7 cellular contexts compared by ENCODE assay signal in the genomic region with DNA sequence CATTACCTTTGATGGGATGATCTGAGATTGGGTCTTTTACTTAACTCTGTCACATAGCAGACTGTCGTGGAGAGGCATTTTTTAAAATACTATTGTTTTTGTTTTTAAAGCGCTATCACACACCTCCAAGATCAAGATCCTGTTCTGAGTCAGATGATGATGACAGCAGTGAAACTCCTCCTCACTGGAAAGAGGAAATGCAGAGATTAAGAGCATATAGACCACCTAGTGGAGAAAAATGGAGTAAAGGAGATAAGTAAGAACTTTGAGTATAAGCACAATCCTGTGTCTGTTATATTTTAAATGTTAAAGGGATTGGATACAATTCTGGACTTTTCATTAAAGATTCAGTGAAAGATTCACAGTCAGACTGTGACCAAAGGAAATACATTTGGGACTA. TPM values are rescaled to one million over a fixed set of nuclear protein-coding genes. Genes with fewer than 3 reads are reported as not detected.
DNase-seq lines count a peak whose midpoint lies in the region; ATAC-seq lines count a peak whose summit lies in the region.
"Had no signal": no experiment of that assay in that cellular context is flagged by ENCODE, and none has a peak within 500 bp of the region (broad histone marks: within the 10 kb centered on the region; RNA-seq: fewer than 3 reads in every experiment).

No MANE protein-coding gene starts in this region.

- H3K4me1 Mint-ChIP-seq in T-helper 2 cell treated with Interferon-gamma antibody and Interleukin-4, amounts not matched to agents 5 μg/mL and 100 μg/mL, for 36 hours (ENCODE audit: low read depth), result peaks cover 12% of the 10 kb centered on the region
- peaks cover 7 to 14% of the 10 kb centered on the region in 2 donors for H3K4me1 Mint-ChIP-seq in natural killer cell treated with Interleukin-12 subunit alpha and Interleukin-12 subunit beta and Interleukin-15 and Interleukin-18, amount 100 ng/mL, for 72 hours (ENCODE audit: low read depth in 2 of 2)

- H3K27me3 Mint-ChIP-seq in T-helper 2 cell treated with Interferon-gamma antibody and Interleukin-4, amounts not matched to agents 5 μg/mL and 100 μg/mL, for 36 hours (ENCODE audit: low read depth), result no peaks in the 10 kb centered on the region
- no peaks in the 10 kb centered on the region for H3K27me3 Mint-ChIP-seq in natural killer cell treated with Interleukin-12 subunit alpha and Interleukin-12 subunit beta and Interleukin-15 and Interleukin-18, amount 100 ng/mL, for 72 hours

- H3K27ac ChIP-seq in caudate nucleus (ENCODE audit: low read depth, low read length), result no peak overlapping the region

- ATAC-seq in natural killer cell treated with Interleukin-12 subunit alpha and Interleukin-12 subunit beta and Interleukin-15 and Interleukin-18, amount 100 ng/mL, for 72 hours, result peak in 1 of 2 donors; percentile 67

- peak; percentile 3 for DNase-seq in SKM-1 treated with dmso at 0.1 percent for 144 hours (lab: John Stamatoyannopoulos, UW; ENCODE audit: unreplicated experiment)
- no peak for DNase-seq in SKM-1 (lab: John Stamatoyannopoulos, UW; ENCODE audit: unreplicated experiment)
- no peak for DNase-seq in T-helper 2 cell treated with Interferon-gamma antibody and Interleukin-4, amounts not matched to agents 5 μg/mL and 100 μg/mL, for 36 hours (ENCODE audit: low spot score)
- DNase-seq in natural killer cell treated with Interleukin-12 subunit alpha and Interleukin-12 subunit beta and Interleukin-15 and Interleukin-18, amount 100 ng/mL, for 72 hours (ENCODE audit: low spot score), result no peak
- DNase-seq in caudate nucleus (lab: John Stamatoyannopoulos, UW), result no peak
- DNase-seq in NCI-H1436 (lab: John Stamatoyannopoulos, UW), result no peak
- DNase-seq: islet precursor cell had no signal

- H3K27ac Mint-ChIP-seq in T-helper 2 cell treated with Interferon-gamma antibody and Interleukin-4, amounts not matched to agents 5 μg/mL and 100 μg/mL, for 36 hours, result peak overlapping the region; percentile 36
- H3K27ac Mint-ChIP-seq in natural killer cell treated with Interleukin-12 subunit alpha and Interleukin-12 subunit beta and Interleukin-15 and Interleukin-18, amount 100 ng/mL, for 72 hours, result peak overlapping the region; percentile 45 to 57

- H3K4me3 Mint-ChIP-seq in T-helper 2 cell treated with Interferon-gamma antibody and Interleukin-4, amounts not matched to agents 5 μg/mL and 100 μg/mL, for 36 hours, result no peak overlapping the region
- H3K4me3 Mint-ChIP-seq in natural killer cell treated with Interleukin-12 subunit alpha and Interleukin-12 subunit beta and Interleukin-15 and Interleukin-18, amount 100 ng/mL, for 72 hours, result no peak overlapping the region

- H3K36me3 Mint-ChIP-seq in T-helper 2 cell treated with Interferon-gamma antibody and Interleukin-4, amounts not matched to agents 5 μg/mL and 100 μg/mL, for 36 hours (ENCODE audit: low read depth), result peaks cover 39% of the 10 kb centered on the region
- peaks cover 20% of the 10 kb centered on the region for H3K36me3 Mint-ChIP-seq in natural killer cell treated with Interleukin-12 subunit alpha and Interleukin-12 subunit beta and Interleukin-15 and Interleukin-18, amount 100 ng/mL, for 72 hours

- no peaks in the 10 kb centered on the region for H3K9me3 Mint-ChIP-seq in T-helper 2 cell treated with Interferon-gamma antibody and Interleukin-4, amounts not matched to agents 5 μg/mL and 100 μg/mL, for 36 hours
- H3K9me3 Mint-ChIP-seq in natural killer cell treated with Interleukin-12 subunit alpha and Interleukin-12 subunit beta and Interleukin-15 and Interleukin-18, amount 100 ng/mL, for 72 hours, result no peaks in the 10 kb centered on the region

RNA-seq across cellular contexts. Expression of a gene that starts 18.4 kb away (rescaled TPM):
- 1 to 10 TPM; 1.9 to 2.7 TPM for total RNA-seq in natural killer cell treated with Interleukin-12 subunit alpha and Interleukin-12 subunit beta and Interleukin-15 and Interleukin-18, amount 100 ng/mL, for 72 hours

RNA-seq across cellular contexts. Expression of a gene that starts 34.6 kb away (rescaled TPM):
- 100 to 1,000 TPM in 1 of 2 donors, 10 to 100 TPM in 1; 85.4 to 145 TPM for total RNA-seq in natural killer cell treated with Interleukin-12 subunit alpha and Interleukin-12 subunit beta and Interleukin-15 and Interleukin-18, amount 100 ng/mL, for 72 hours

RNA-seq across cellular contexts. Expression of a gene that starts 44.5 kb away (rescaled TPM):
- total RNA-seq in natural killer cell treated with Interleukin-12 subunit alpha and Interleukin-12 subunit beta and Interleukin-15 and Interleukin-18, amount 100 ng/mL, for 72 hours, result 10 to 100 TPM; 48.5 to 51.5 TPM

RNA-seq across cellular contexts. Expression of a gene that starts 50.2 kb away (rescaled TPM):
- total RNA-seq in natural killer cell treated with Interleukin-12 subunit alpha and Interleukin-12 subunit beta and Interleukin-15 and Interleukin-18, amount 100 ng/mL, for 72 hours, result not detected

RNA-seq across cellular contexts. Expression of a gene that starts 53.3 kb away (rescaled TPM):
- total RNA-seq in natural killer cell treated with Interleukin-12 subunit alpha and Interleukin-12 subunit beta and Interleukin-15 and Interleukin-18, amount 100 ng/mL, for 72 hours, result 10 to 100 TPM; 47.1 to 49.7 TPM
